ENCODE assay signal across 8 cellular contexts in the genomic region with DNA sequence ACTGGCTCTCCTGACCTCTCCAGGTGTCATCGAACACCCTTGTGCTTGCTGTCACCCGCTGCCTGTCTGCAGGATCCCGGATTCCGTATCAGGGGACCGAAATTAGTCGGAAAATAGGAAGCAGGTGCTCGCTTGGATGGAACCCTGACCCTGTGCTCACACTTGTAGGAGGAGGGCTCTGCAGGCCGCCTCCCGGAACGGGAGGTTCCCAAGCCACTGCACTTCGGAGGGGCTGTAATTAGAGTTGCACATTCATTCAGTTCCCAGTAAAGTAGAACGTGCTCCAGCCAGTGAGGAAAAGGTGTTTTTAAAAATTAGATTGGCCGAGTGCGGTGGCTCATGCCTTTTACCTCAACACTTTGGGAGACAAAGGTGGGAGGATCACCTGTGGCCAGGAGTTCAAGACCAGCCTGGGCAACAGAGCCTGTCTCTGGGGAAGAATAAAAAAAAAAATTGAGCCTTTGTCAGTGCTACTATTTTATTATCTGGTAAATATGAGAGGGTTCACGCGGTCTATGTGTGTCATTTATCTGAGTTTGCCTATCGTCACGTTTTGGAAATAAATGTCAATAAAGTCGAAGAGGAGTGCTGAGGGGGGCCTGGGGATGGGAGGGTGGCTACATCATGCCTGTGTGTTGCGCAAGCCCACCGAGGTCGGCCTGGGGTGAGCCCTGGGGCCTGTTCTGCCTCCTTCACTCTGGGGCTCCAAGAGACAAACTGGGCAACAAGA. TPM values are rescaled to one million over a fixed set of nuclear protein-coding genes. Genes with fewer than 3 reads are reported as not detected.
DNase-seq lines count a peak whose midpoint lies in the region; ATAC-seq and TF ChIP-seq lines count a peak whose summit lies in the region.

No MANE protein-coding gene starts in this region.

- H3K27me3 Mint-ChIP-seq in immature natural killer cell (ENCODE audit: low read depth in 3 of 3) = peaks cover 0 to 13% (median 0%) of the 10 kb centered on the region in 3 donors

- ATAC-seq in GM21786 (IDR thresholded peaks at IDR 0.05; ENCODE audit: unreplicated experiment) = no peak

- H3K27ac Mint-ChIP-seq in immature natural killer cell = peak overlapping the region; percentile 81 to 93 (median 88)

- peaks cover 25 to 34% of the 10 kb centered on the region in 2 donors for H3K4me1 Mint-ChIP-seq in immature natural killer cell

- H3K9ac ChIP-seq in SK-N-MC (ENCODE audit: insufficient read length) = peak overlapping the region; percentile 89

- peaks cover 0 to 3% (median 0%) of the 10 kb centered on the region in 3 donors for H3K36me3 Mint-ChIP-seq in immature natural killer cell

- DNase-seq in GDM1 (lab: John Stamatoyannopoulos, UW) (peak; percentile 74), NCI-H1092 (lab: John Stamatoyannopoulos, UW) (peak; percentile 56), SK-N-MC (ENCODE audit: low read depth, low spot score) (peak; percentile 70), astrocyte of the cerebellum (ENCODE audit: low read depth) (no peak), immature natural killer cell (peak in 1 of 3 donors; percentile 42), smooth muscle cell of the brain vasculature (ENCODE audit: low read depth, low spot score) (peak; percentile 26), iPS-NIHi7 (ENCODE audit: extremely low spot score) (no peak)

- in situ Hi-C loops in astrocyte of the cerebellum (cut with HindIII; ENCODE audit: low sequenced_read_pairs) = no loop called here

- H3K4me3 ChIP-seq in SK-N-MC (peak overlapping the region; percentile 98), astrocyte of the cerebellum (ENCODE audit: low read depth, low read length) (peak overlapping the region; percentile 96)

- H3K9me3 Mint-ChIP-seq in immature natural killer cell = no peaks in the 10 kb centered on the region

- H3K9me3 ChIP-seq in SK-N-MC (ENCODE audit: low read depth, low read length) = no peaks in the 10 kb centered on the region

- peak overlapping the region; percentile 90 for H3K27ac ChIP-seq in SK-N-MC

- no peaks in the 10 kb centered on the region for H3K36me3 ChIP-seq in SK-N-MC (ENCODE audit: insufficient read depth, low read length)

- TF ChIP-seq CTCF in astrocyte of the cerebellum (IDR thresholded peaks at IDR 0.05; ENCODE audit: low read depth, low read length, missing control alignments) = no peak

- peak overlapping the region; percentile 87 to 91 (median 89) for H3K4me3 Mint-ChIP-seq in immature natural killer cell

RNA-seq across cellular contexts. Expression of a gene that starts 1.5 kb away (rescaled TPM):
- 10 to 100 TPM in 1 of 3 donors, 1 to 10 TPM in 1, not detected in 1; 2.7 to 11.4 TPM for polyA plus RNA-seq in immature natural killer cell

RNA-seq across cellular contexts. Expression of a gene that starts 24.8 kb away (rescaled TPM):
- 1 to 10 TPM in 2 of 3 donors, under 1 TPM in 1; 0.36 to 1.6 (median 1.1) TPM for polyA plus RNA-seq in immature natural killer cell

RNA-seq across cellular contexts. Expression of a gene that starts 29.7 kb away (rescaled TPM):
- polyA plus RNA-seq in immature natural killer cell = 1 to 10 TPM in 2 of 3 donors, not detected in 1; 1.5 to 7.3 TPM

RNA-seq across cellular contexts. Expression of a gene that starts 54.4 kb away (rescaled TPM):
- 10 to 100 TPM in 1 of 3 donors, 1 to 10 TPM in 2; 2.4 to 11.3 (median 3.7) TPM for polyA plus RNA-seq in immature natural killer cell

Comparison
In these comparisons a context has a peak if more than half of its experiments do, and no peak if none do; other contexts are left out.
1. DNase-seq: peak in GDM1 (single experiment), NCI-H1092 (single experiment), SK-N-MC (single experiment) and smooth muscle cell of the brain vasculature (single experiment); none in astrocyte of the cerebellum (single experiment) and iPS-NIHi7 (single experiment).